In the genomic region with DNA sequence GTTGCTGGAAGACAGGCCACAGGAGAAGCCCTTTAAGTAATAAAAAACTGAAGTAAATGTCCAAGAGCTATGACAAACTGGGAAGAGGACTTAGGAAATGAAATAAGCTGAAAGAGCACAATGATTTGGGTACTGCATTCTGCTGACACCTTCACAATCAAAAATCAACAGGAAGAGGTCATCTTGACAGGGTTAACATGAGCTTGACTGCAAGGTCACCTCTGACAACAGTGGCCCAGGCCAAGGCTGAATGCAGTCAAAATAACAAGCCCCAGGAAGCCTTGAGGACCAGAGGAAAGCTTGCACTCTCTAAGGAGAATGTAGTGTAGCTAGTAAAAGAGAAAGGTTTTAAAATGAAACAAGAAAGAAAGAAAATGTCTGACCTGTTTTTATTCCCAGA, we compare ENCODE assay signal across 23 cellular contexts.
A peak's percentile ranks its signal among the peaks of the same experiment; 100 is the strongest.
DNase-seq lines count a peak whose midpoint lies in the region; ATAC-seq, FAIRE-seq and TF ChIP-seq lines count a peak whose summit lies in the region.
"Had no signal": no experiment of that assay in that cellular context is flagged by ENCODE, and none has a peak within 500 bp of the region (broad histone marks: within the 10 kb centered on the region; RNA-seq: fewer than 3 reads in every experiment).

No MANE protein-coding gene starts in this region.

- H2AFZ ChIP-seq in HepG2 (ENCODE audit: low read length): no peak overlapping the region

- TF ChIP-seq RAD21 in liver (IDR thresholded peaks at IDR 0.05) (no peak), HepG2 (CRISPR knock-in tag; IDR thresholded peaks at IDR 0.05) (no peak)

- H3K9me3 ChIP-seq in liver (ENCODE audit: control insufficient read depth in 4 of 4, low read length in 3 of 4): peaks cover 0 to 5% (median 0%) of the 10 kb centered on the region in 4 donors
- H3K9me3 ChIP-seq in HepG2 (ENCODE audit: low read length): no peaks in the 10 kb centered on the region
- H3K9me3 ChIP-seq in spleen: no peaks in the 10 kb centered on the region
- H3K9me3 ChIP-seq: Caco-2, HAP-1 had no signal

- no peaks in the 10 kb centered on the region for H3K36me3 ChIP-seq in liver (ENCODE audit: control insufficient read depth in 4 of 4, insufficient read depth in 3 of 4, low read depth in 1 of 4, low read length in 3 of 4)
- no peaks in the 10 kb centered on the region for H3K36me3 ChIP-seq in HepG2 (replicated peaks in 1 of 2; ENCODE audit: control insufficient read depth in 1 of 2, insufficient read depth in 2 of 2, low read length in 2 of 2)
- H3K36me3 ChIP-seq in spleen: no peaks in the 10 kb centered on the region
- H3K36me3 ChIP-seq: BLaER1, HAP-1 had no signal

- TF ChIP-seq POLR2A in HepG2 (IDR thresholded peaks at IDR 0.05; ENCODE audit: insufficient read depth in 1 of 2, low read depth in 2 of 2, low read length in 2 of 2) (no peak), spleen (IDR thresholded peaks at IDR 0.05) (no peak)

- CTCF ChIA-PET in HepG2 (lab: Yijun Ruan, JAX; ENCODE audit: low intra/inter-chr PET ratio, low total read pairs): no interaction called here

- TF ChIP-seq CTCF in liver (IDR thresholded peaks at IDR 0.05; ENCODE audit: low read depth, low read length, missing input control) (no peak), HepG2 (CRISPR knock-in tag; IDR thresholded peaks at IDR 0.05) (no peak), spleen (IDR thresholded peaks at IDR 0.05 in 8 of 11, conservative IDR thresholded peaks at IDR 0.05 in 3 of 11) (no peak)

- no peaks in the 10 kb centered on the region for H3K79me2 ChIP-seq in HepG2 (ENCODE audit: insufficient read depth, low read length)

- DNase-seq in HepG2 (ENCODE audit: low spot score) (no peak), RPMI8226 (peak; percentile 51), spleen (no peak)
- DNase-seq in activated CD4-positive, alpha-beta T cell treated with anti-CD3 and anti-CD28 coated beads, Interleukin-2, amount 50 U/mL, for 4 hours: no peak
- DNase-seq: Caco-2; CD4-positive, CD25-positive, alpha-beta regulatory T cell; CD8-positive, alpha-beta T cell; DMS 273 treated with DMSO at 0.1 percent for 48 hours; DMS79; EL; GDM1; GOT3; HFFc6 had no signal

- no peak for TF ChIP-seq EP300 in HepG2 (IDR thresholded peaks at IDR 0.05; ENCODE audit: low read depth in 2 of 2, low read length in 2 of 2)
- no peak for TF ChIP-seq EP300 in HepG2 (CRISPR knock-in tag; IDR thresholded peaks at IDR 0.05; ENCODE audit: borderline replicate concordance)

- H3K9ac ChIP-seq in liver (ENCODE audit: low read depth in 1 of 2, low read length in 2 of 2): no peak overlapping the region
- no peak overlapping the region for H3K9ac ChIP-seq in HepG2 (ENCODE audit: insufficient read depth, low read depth, low read length)
- H3K9ac ChIP-seq: BLaER1 had no signal

- BruUV-seq in HepG2 (replicated peaks; lab: Mats Ljungman, UMichigan): no TSS peak

- H3K27ac ChIP-seq in liver (ENCODE audit: low read depth in 1 of 2, low read length in 2 of 2) (no peak overlapping the region), HepG2 (ENCODE audit: extremely low read length, insufficient read depth, low read length) (no peak overlapping the region), spleen (peak overlapping the region; percentile 23 to 85 (median 67))
- H3K27ac ChIP-seq: 22Rv1, BLaER1, C4-2B had no signal

- intact Hi-C loops in HepG2 (cut with micrococcal nuclease; ENCODE audit: unreplicated experiment): no loop called here
- intact Hi-C loops in spleen (cut with DNase I; ENCODE audit: low total_unique reads): no loop called here

- H3K4me2 ChIP-seq in HepG2 (ENCODE audit: low read depth, low read length): no peak overlapping the region
- H3K4me2 ChIP-seq: BLaER1 had no signal

- H3K4me3 ChIP-seq in liver (ENCODE audit: low read depth in 1 of 3, low read length in 3 of 3) (no peak overlapping the region), HepG2 (replicated peaks in 1 of 3; ENCODE audit: insufficient read depth in 1 of 3, low read depth in 2 of 3, low read length in 3 of 3) (no peak overlapping the region), spleen (no peak overlapping the region)
- H3K4me3 ChIP-seq: BLaER1, GM12878, HAP-1 had no signal

- H3K4me1 ChIP-seq in liver (ENCODE audit: control insufficient read depth in 4 of 4, insufficient read depth in 4 of 4, low read length in 3 of 4) (no peaks in the 10 kb centered on the region), HepG2 (ENCODE audit: insufficient read depth, low read length) (peaks cover 8% of the 10 kb centered on the region; the same call in 1 of the 2 replicates), spleen (peaks cover 0 to 4% (median 0%) of the 10 kb centered on the region in 6 donors)
- H3K4me1 ChIP-seq: BLaER1, Caco-2, HAP-1 had no signal

- H3K27me3 ChIP-seq in liver (ENCODE audit: control insufficient read depth in 4 of 4, insufficient read depth in 4 of 4, low read length in 3 of 4) (peaks cover 0 to 3% (median 0%) of the 10 kb centered on the region in 4 donors), HepG2 (ENCODE audit: control insufficient read depth in 1 of 2, insufficient read depth in 2 of 2, low read length in 2 of 2) (peaks cover 0 to 4% of the 10 kb centered on the region in 2 experiments; a peak in 3 of 5 replicates), spleen (replicated peaks in 1 of 7) (no peaks in the 10 kb centered on the region)
- H3K27me3 ChIP-seq: BLaER1 had no signal

- no peaks in the 10 kb centered on the region for H4K20me1 ChIP-seq in HepG2 (ENCODE audit: insufficient read depth, low read length)
- H4K20me1 ChIP-seq: BLaER1 had no signal

- ATAC-seq in HepG2 (no peak), GM21619 (IDR thresholded peaks at IDR 0.05; ENCODE audit: unreplicated experiment) (no peak)
- ATAC-seq: CD8-positive, alpha-beta T cell; GM12878 had no signal

- no peak for FAIRE-seq in HepG2 (lab: Jason Lieb, UNC)
- FAIRE-seq: A204.1, GM12878, GM19239, H54 had no signal

- in situ Hi-C loops in HepG2 (cut with HindIII; ENCODE audit: extremely low pct_ligation_motif_present, low pct_unique_long_range_greater_than_20kb): loop anchor here (25.0 kb wide), 1 partner anchor 903 kb away; no protein-coding TSS in a partner anchor

- POLR2A ChIA-PET in HepG2 (lab: Yijun Ruan, JAX): no interaction called here

TF ChIP-seq in liver, 16 proteins besides CTCF, POLR2A, EP300 and RAD21 (continues in another document):
- TF ChIP-seq SP1 (IDR thresholded peaks at IDR 0.05) (no peak), JUND (IDR thresholded peaks at IDR 0.05) (no peak), TAF1 (conservative IDR thresholded peaks at IDR 0.05) (no peak), REST (IDR thresholded peaks at IDR 0.05) (no peak), NR2F2 (IDR thresholded peaks at IDR 0.05) (peak; percentile 56)

TF ChIP-seq in HepG2, 621 proteins besides CTCF, POLR2A, EP300 and RAD21:
- TF ChIP-seq CENPBD1 (CRISPR knock-in tag; IDR thresholded peaks at IDR 0.05; ENCODE audit: borderline replicate concordance, low read depth) (no peak), PHF21A (CRISPR knock-in tag; IDR thresholded peaks at IDR 0.05) (no peak), SIN3A (IDR thresholded peaks at IDR 0.05; ENCODE audit: borderline replicate concordance, low read depth, low read length) (no peak), HOXD1 (CRISPR knock-in tag; IDR thresholded peaks at IDR 0.05) (no peak), KDM3A (CRISPR knock-in tag; IDR thresholded peaks at IDR 0.05; ENCODE audit: low read depth) (no peak), HES4 (CRISPR knock-in tag; IDR thresholded peaks at IDR 0.05; ENCODE audit: borderline replicate concordance) (no peak), ESRRA (CRISPR knock-in tag; IDR thresholded peaks at IDR 0.05; ENCODE audit: low read depth) (no peak), NR3C1 (CRISPR knock-in tag; IDR thresholded peaks at IDR 0.05) (no peak), ZNF138 (CRISPR knock-in tag; IDR thresholded peaks at IDR 0.05; ENCODE audit: low read depth) (no peak)
- TF ChIP-seq, protein P1, sequence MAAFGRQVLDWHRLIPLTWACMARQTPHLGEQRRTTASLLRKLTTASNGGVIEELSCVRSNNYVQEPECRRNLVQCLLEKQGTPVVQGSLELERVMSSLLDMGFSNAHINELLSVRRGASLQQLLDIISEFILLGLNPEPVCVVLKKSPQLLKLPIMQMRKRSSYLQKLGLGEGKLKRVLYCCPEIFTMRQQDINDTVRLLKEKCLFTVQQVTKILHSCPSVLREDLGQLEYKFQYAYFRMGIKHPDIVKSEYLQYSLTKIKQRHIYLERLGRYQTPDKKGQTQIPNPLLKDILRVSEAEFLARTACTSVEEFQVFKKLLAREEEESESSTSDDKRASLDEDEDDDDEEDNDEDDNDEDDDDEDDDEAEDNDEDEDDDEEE (CRISPR knock-in tag; IDR thresholded peaks at IDR 0.05): no peak
TF ChIP-seq in HepG2: peak in this region for 0.

Comparison
In these comparisons a context has a peak if more than half of its experiments do, and no peak if none do; other contexts are left out.
1. H3K27ac ChIP-seq: peak in spleen (8 of 8); none in liver (0 of 2) and HepG2 (single experiment).